ENCODE assay signal across 8 cellular contexts in genomic region chr17:43908111-43908721, GRCh38. TPM values are rescaled to one million over a fixed set of nuclear protein-coding genes. Genes with fewer than 3 reads are reported as not detected.
DNase-seq lines count a peak whose midpoint lies in the region; ATAC-seq and TF ChIP-seq lines count a peak whose summit lies in the region.

No MANE protein-coding gene starts in this region.

- H3K9me3 Mint-ChIP-seq in CD14-positive monocyte, result peaks cover 0 to 24% (median 5%) of the 10 kb centered on the region in 7 donors
- no peaks in the 10 kb centered on the region for H3K9me3 Mint-ChIP-seq in central memory CD8-positive, alpha-beta T cell

- H3K36me3 Mint-ChIP-seq in CD14-positive monocyte, result no peaks in the 10 kb centered on the region
- no peaks in the 10 kb centered on the region for H3K36me3 Mint-ChIP-seq in central memory CD8-positive, alpha-beta T cell (ENCODE audit: insufficient read depth)

- peak overlapping the region in 1 of 7 donors; percentile 48 for H3K27ac Mint-ChIP-seq in CD14-positive monocyte
- H3K27ac Mint-ChIP-seq in central memory CD8-positive, alpha-beta T cell (ENCODE audit: low read depth), result no peak overlapping the region

- intact Hi-C loops in CD14-positive monocyte (cut with micrococcal nuclease), result no loop called here

- peaks cover 50 to 62% (median 56%) of the 10 kb centered on the region in 3 donors for H3K27me3 Mint-ChIP-seq in CD14-positive monocyte (ENCODE audit: low read depth in 3 of 3)
- peaks cover 29% of the 10 kb centered on the region for H3K27me3 Mint-ChIP-seq in central memory CD8-positive, alpha-beta T cell

- peak overlapping the region in 1 of 2 donors; percentile 83 for H3K4me3 Mint-ChIP-seq in CD14-positive monocyte
- H3K4me3 Mint-ChIP-seq in central memory CD8-positive, alpha-beta T cell, result peak overlapping the region; percentile 82

- TF ChIP-seq CTCF in CD14-positive monocyte (IDR thresholded peaks at IDR 0.05), result peak; percentile 1

- peak; percentile 44 for ATAC-seq in central memory CD8-positive, alpha-beta T cell (replicated peaks; ENCODE audit: extremely low read depth, poor library complexity, severe bottlenecking)
- ATAC-seq in HG03025 (IDR thresholded peaks at IDR 0.05; ENCODE audit: low FRiP score, unreplicated experiment) (no peak), HG02678 (IDR thresholded peaks at IDR 0.05; ENCODE audit: unreplicated experiment) (no peak)

- peaks cover 27% of the 10 kb centered on the region for H3K4me1 Mint-ChIP-seq in CD14-positive monocyte
- peaks cover 16% of the 10 kb centered on the region for H3K4me1 Mint-ChIP-seq in central memory CD8-positive, alpha-beta T cell

- no peak for DNase-seq in CD14-positive monocyte (ENCODE audit: low spot score)
- DNase-seq in M059J (ENCODE audit: low read depth), result peak; percentile 40
- peak; percentile 48 for DNase-seq in UCSD-AML1 (lab: John Stamatoyannopoulos, UW; ENCODE audit: unreplicated experiment)
- DNase-seq in central memory CD8-positive, alpha-beta T cell (ENCODE audit: low spot score in 2 of 2), result no peak
- DNase-seq in iris pigment epithelial cell (ENCODE audit: low read depth), result peak; percentile 57
- peak; percentile 72 for DNase-seq in stimulated activated CD4-positive, alpha-beta T cell treated with anti-CD3 and anti-CD28 coated beads, Interleukin-15, amount 100 ng/mL, for 24 hours

RNA-seq across cellular contexts. Expression of gene MPP2, which starts 0.9 kb away (rescaled TPM):
- polyA plus RNA-seq in CD14-positive monocyte, result not detected
- 2.5 and 4.4 TPM in 2 replicates for total RNA-seq in M059J (2014; rRNA removed; shearing (Covaris generic))

RNA-seq across cellular contexts. Expression of gene PPY, which starts 34.1 kb away (rescaled TPM):
- not detected for polyA plus RNA-seq in CD14-positive monocyte
- total RNA-seq in M059J (2014; rRNA removed; shearing (Covaris generic)), result not detected in 2 replicates

RNA-seq across cellular contexts. Expression of gene PYY, which starts 45.5 kb away (rescaled TPM):
- not detected for polyA plus RNA-seq in CD14-positive monocyte
- total RNA-seq in M059J (2014; rRNA removed; shearing (Covaris generic)), result not detected in 2 replicates

Comparison
In these comparisons a context has a peak if more than half of its experiments do, and no peak if none do; other contexts are left out.
1. DNase-seq: peak in M059J (single experiment), UCSD-AML1 (single experiment), iris pigment epithelial cell (single experiment) and stimulated activated CD4-positive, alpha-beta T cell treated with anti-CD3 and anti-CD28 coated beads, Interleukin-15, amount 100 ng/mL, for 24 hours (single experiment); none in CD14-positive monocyte (single experiment) and central memory CD8-positive, alpha-beta T cell (0 of 2).